ENCODE assay signal across 31 cellular contexts in the genomic region with DNA sequence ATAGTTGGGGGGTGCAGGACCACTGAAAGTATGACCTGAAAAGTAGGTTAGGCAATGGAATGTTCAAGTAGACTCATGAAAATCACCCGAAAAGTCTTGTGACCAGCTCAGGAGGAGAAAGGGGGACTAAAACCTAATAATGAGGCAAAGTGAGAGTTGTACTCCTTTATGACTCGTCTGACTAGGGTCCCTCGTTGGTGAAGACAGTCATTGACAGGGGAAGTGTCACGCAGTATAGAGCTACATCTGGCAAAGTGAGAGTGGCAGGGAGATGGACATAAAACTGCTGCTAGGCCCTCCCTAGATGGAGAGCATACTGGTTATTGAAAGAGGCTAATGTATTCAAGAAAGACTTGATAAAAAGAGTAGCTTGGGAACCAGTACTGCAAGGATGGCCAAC. TPM values are rescaled to one million over a fixed set of nuclear protein-coding genes. Genes with fewer than 3 reads are reported as not detected.
"Had no signal": no experiment of that assay in that cellular context is flagged by ENCODE, and none has a peak within 500 bp of the region (broad histone marks: within the 10 kb centered on the region; RNA-seq: fewer than 3 reads in every experiment).

No MANE protein-coding gene starts in this region.

- DNase-seq: stimulated activated CD4-positive, alpha-beta T cell treated with anti-CD3 and anti-CD28 coated beads, Interleukin-2, amount 100 ng/mL, for 24 hours; stimulated activated CD4-positive, alpha-beta T cell treated with anti-CD3 and anti-CD28 coated beads, Interleukin-2, amount 100 ng/mL, for 48 hours; stimulated activated CD4-positive, alpha-beta T cell treated with anti-CD3 and anti-CD28 coated beads, Interleukin-4, amount 100 ng/mL, for 1 hour; stimulated activated CD4-positive, alpha-beta T cell treated with anti-CD3 and anti-CD28 coated beads, Interleukin-4, amount 100 ng/mL, for 24 hours; stimulated activated CD4-positive, alpha-beta T cell treated with anti-CD3 and anti-CD28 coated beads, Interleukin-4, amount 100 ng/mL, for 4 hours; stimulated activated CD8-positive, alpha-beta memory T cell treated with anti-CD3 and anti-CD28 coated beads, Interleukin-4, amount 100 ng/mL, for 48 hours; stimulated activated naive B cell treated with anti-CD40 and anti-IgM and Interleukin-4, amounts not matched to agents 10 μg/mL and 1 μg/mL and 100 μg/mL, for 72 hours; stimulated activated naive CD4-positive, alpha-beta T cell; stimulated activated naive CD4-positive, alpha-beta T cell treated with Interleukin-2 at 50 U/mL for 16 hours; stomach; substantia nigra; testis; thyroid gland; tibial artery; transverse colon; trophoblast cell; upper lobe of left lung; upper lobe of right lung; uterus had no signal

- H3K4me3 Mint-ChIP-seq: stimulated activated effector memory CD8-positive, alpha-beta T cell treated with anti-CD3 and anti-CD28 coated beads, Interleukin-12 subunit alpha, Interleukin-12 subunit beta, amount 100 ng/mL, for 72 hours; stimulated activated memory B cell treated with anti-CD40 and anti-IgM and Interleukin-4, amounts not matched to agents 10 μg/mL and 1 μg/mL and 100 μg/mL, for 72 hours; stimulated activated naive B cell treated with anti-CD40 and anti-IgM and Interleukin-4, amounts not matched to agents 10 μg/mL and 1 μg/mL and 100 μg/mL, for 72 hours; stimulated activated naive CD8-positive, alpha-beta T cell treated with anti-CD3 and anti-CD28 coated beads, Interleukin-15, Interleukin-2, amounts not matched to agents 100 ng/mL and 50 ng/mL, for 24 hours; type B pancreatic cell had no signal

- H3K27ac Mint-ChIP-seq: stimulated activated effector memory CD8-positive, alpha-beta T cell treated with anti-CD3 and anti-CD28 coated beads, Interleukin-12 subunit alpha, Interleukin-12 subunit beta, amount 100 ng/mL, for 72 hours; stimulated activated memory B cell treated with anti-CD40 and anti-IgM and Interleukin-4, amounts not matched to agents 10 μg/mL and 1 μg/mL and 100 μg/mL, for 72 hours; stimulated activated naive B cell treated with anti-CD40 and anti-IgM and Interleukin-4, amounts not matched to agents 10 μg/mL and 1 μg/mL and 100 μg/mL, for 72 hours; stimulated activated naive CD8-positive, alpha-beta T cell treated with anti-CD3 and anti-CD28 coated beads, Interleukin-15, Interleukin-2, amounts not matched to agents 100 ng/mL and 50 ng/mL, for 24 hours; type B pancreatic cell had no signal

- H3K36me3 Mint-ChIP-seq: stimulated activated effector memory CD8-positive, alpha-beta T cell treated with anti-CD3 and anti-CD28 coated beads, Interleukin-12 subunit alpha, Interleukin-12 subunit beta, amount 100 ng/mL, for 72 hours; stimulated activated memory B cell treated with anti-CD40 and anti-IgM and Interleukin-4, amounts not matched to agents 10 μg/mL and 1 μg/mL and 100 μg/mL, for 72 hours; stimulated activated naive B cell treated with anti-CD40 and anti-IgM and Interleukin-4, amounts not matched to agents 10 μg/mL and 1 μg/mL and 100 μg/mL, for 72 hours; type B pancreatic cell had no signal

- H3K9me3 Mint-ChIP-seq: stimulated activated effector memory CD8-positive, alpha-beta T cell treated with anti-CD3 and anti-CD28 coated beads, Interleukin-12 subunit alpha, Interleukin-12 subunit beta, amount 100 ng/mL, for 72 hours; stimulated activated memory B cell treated with anti-CD40 and anti-IgM and Interleukin-4, amounts not matched to agents 10 μg/mL and 1 μg/mL and 100 μg/mL, for 72 hours; stimulated activated naive B cell treated with anti-CD40 and anti-IgM and Interleukin-4, amounts not matched to agents 10 μg/mL and 1 μg/mL and 100 μg/mL, for 72 hours; stimulated activated naive CD8-positive, alpha-beta T cell treated with anti-CD3 and anti-CD28 coated beads, Interleukin-15, Interleukin-2, amounts not matched to agents 100 ng/mL and 50 ng/mL, for 24 hours; type B pancreatic cell had no signal

- ATAC-seq: stimulated activated effector memory CD8-positive, alpha-beta T cell treated with anti-CD3 and anti-CD28 coated beads, Interleukin-12 subunit alpha, Interleukin-12 subunit beta, amount 100 ng/mL, for 72 hours; stimulated activated memory B cell treated with anti-CD40 and anti-IgM and Interleukin-4, amounts not matched to agents 10 μg/mL and 1 μg/mL and 100 μg/mL, for 72 hours; stimulated activated naive B cell treated with anti-CD40 and anti-IgM and Interleukin-4, amounts not matched to agents 10 μg/mL and 1 μg/mL and 100 μg/mL, for 72 hours; upper lobe of right lung had no signal

- H3K4me1 Mint-ChIP-seq: stimulated activated effector memory CD8-positive, alpha-beta T cell treated with anti-CD3 and anti-CD28 coated beads, Interleukin-12 subunit alpha, Interleukin-12 subunit beta, amount 100 ng/mL, for 72 hours; stimulated activated memory B cell treated with anti-CD40 and anti-IgM and Interleukin-4, amounts not matched to agents 10 μg/mL and 1 μg/mL and 100 μg/mL, for 72 hours; stimulated activated naive B cell treated with anti-CD40 and anti-IgM and Interleukin-4, amounts not matched to agents 10 μg/mL and 1 μg/mL and 100 μg/mL, for 72 hours had no signal

- H3K27me3 Mint-ChIP-seq: stimulated activated naive CD8-positive, alpha-beta T cell treated with anti-CD3 and anti-CD28 coated beads, Interleukin-15, Interleukin-2, amounts not matched to agents 100 ng/mL and 50 ng/mL, for 24 hours; type B pancreatic cell had no signal

RNA-seq across cellular contexts. Expression of a gene that starts 20.5 kb away (rescaled TPM):
- total RNA-seq: stomach, subcutaneous adipose tissue, suprapubic skin, temporal lobe, thoracic aorta, thyroid gland, tibial nerve, transverse colon, upper lobe of left lung, upper lobe of right lung, ureter, urinary bladder, uterus, vagina had no signal

RNA-seq across cellular contexts. Expression of a gene that starts 33.0 kb away (rescaled TPM):
- total RNA-seq: stomach, temporal lobe, thoracic aorta, thyroid gland, tibial nerve, transverse colon, ureter, urinary bladder, uterus, vagina had no signal
